ENCODE assay signal across 23 cellular contexts in the genomic region with DNA sequence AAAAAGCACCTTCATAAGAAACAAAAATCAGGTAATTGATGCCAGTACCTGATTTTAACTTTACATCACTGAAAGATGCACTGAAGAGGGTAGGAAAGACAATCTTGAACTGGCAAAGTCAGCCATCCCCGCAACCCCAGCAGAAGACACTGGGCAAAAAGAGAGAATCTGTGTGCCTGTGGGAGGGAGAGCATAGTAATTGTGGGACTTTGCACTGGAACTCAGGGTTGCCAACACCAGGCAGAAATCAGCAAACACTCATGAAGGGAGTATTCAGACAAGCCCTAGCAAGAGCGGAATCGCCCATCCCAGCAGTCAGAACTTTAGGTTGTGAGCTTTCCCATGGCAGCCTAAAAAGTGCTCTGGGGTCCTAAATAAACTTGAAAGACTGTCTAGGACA.
"Had no signal": no experiment of that assay in that cellular context is flagged by ENCODE, and none has a peak within 500 bp of the region (broad histone marks: within the 10 kb centered on the region; RNA-seq: fewer than 3 reads in every experiment).

No MANE protein-coding gene starts in this region.

- H3K27ac ChIP-seq: HL-60, SJSA1, SK-N-MC had no signal

- DNase-seq: Karpas-422, KG1, MG63, NCI-H1092, NCI-H1105 treated with DMSO at 0.1 percent for 48 hours, NCI-H1417 treated with DMSO at 0.1 percent for 48 hours, NCI-H146, NCI-H187, NCI-H2029, NCI-H2081 treated with DMSO at 0.1 percent for 48 hours, NCI-H2171, NCI-H226, NCI-H446, NCI-H510A, NCI-H524 treated with DMSO at 0.1 percent for 48 hours, NCI-H69, NCI-H774, Right ventricle myocardium superior, RPMI8226, SIG-M5 had no signal

- H3K4me1 ChIP-seq: SJSA1 had no signal

- H3K9me3 ChIP-seq: MG63, SJSA1 had no signal

- H3K4me3 ChIP-seq: MG63, SJSA1, SK-N-MC had no signal

- H3K27me3 ChIP-seq: MG63, SJSA1 had no signal

- H3K36me3 ChIP-seq: MG63, SJSA1 had no signal
